Comparison of ENCODE assay signal across 19 cellular contexts in the genomic region with DNA sequence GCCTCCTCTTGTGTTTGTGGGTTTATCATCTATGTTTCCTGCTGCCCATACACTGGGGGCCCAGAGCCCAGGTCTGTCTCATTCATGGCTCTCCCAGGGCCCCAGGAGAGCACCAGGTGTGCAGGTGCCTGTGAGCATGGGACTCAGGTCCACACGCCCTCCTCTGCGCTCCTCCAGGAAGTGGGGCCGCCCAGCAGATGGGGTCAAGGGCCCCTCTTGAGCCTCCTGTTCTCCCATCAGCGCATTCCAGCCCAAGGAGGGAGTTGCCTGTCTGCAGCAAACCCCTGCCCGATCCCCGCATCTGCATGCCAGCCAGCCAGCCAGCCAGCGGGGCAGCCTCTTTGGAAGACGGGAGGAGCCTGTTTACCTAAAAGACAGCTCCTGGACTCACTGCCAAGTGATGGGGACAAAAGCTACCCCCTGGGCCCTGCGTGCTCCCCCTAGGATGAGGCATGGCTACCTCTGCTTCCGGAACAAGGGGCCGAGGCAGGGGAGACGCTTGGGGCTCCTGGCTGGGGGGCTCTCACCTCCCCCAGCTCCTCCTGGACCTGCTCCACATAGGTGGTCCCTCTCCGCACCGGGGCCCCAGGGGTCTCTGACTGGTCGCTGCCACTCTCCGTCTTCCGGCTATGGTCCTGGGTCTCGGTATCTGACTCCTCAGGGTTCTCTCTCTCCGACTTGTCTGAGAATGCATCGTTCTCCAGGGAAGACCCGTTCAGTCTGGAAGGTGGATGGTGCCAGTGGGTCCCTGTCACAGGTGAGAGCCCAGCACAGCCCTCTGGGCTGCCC. TPM values are rescaled to one million over a fixed set of nuclear protein-coding genes. Genes with fewer than 3 reads are reported as not detected.
DNase-seq lines count a peak whose midpoint lies in the region; ATAC-seq, FAIRE-seq and TF ChIP-seq lines count a peak whose summit lies in the region.
"Had no signal": no experiment of that assay in that cellular context is flagged by ENCODE, and none has a peak within 500 bp of the region (broad histone marks: within the 10 kb centered on the region; RNA-seq: fewer than 3 reads in every experiment).

No MANE protein-coding gene starts in this region.

- H3K9ac ChIP-seq in astrocyte (ENCODE audit: low read length): no peak overlapping the region

- no peaks in the 10 kb centered on the region for H3K79me2 ChIP-seq in astrocyte (ENCODE audit: insufficient read depth, low read length)

- H3K36me3 ChIP-seq in right atrium auricular region: peaks cover 14% of the 10 kb centered on the region
- peaks cover 2% of the 10 kb centered on the region for H3K36me3 ChIP-seq in astrocyte (ENCODE audit: insufficient read depth, low read length)
- peaks cover 11% of the 10 kb centered on the region for H3K36me3 ChIP-seq in upper lobe of right lung

- H3K27me3 Mint-ChIP-seq in astrocyte (ENCODE audit: low read depth, unreplicated experiment): peaks cover 3% of the 10 kb centered on the region
- H3K27me3 Mint-ChIP-seq: CD4-positive, alpha-beta memory T cell had no signal

- no peaks in the 10 kb centered on the region for H3K4me1 Mint-ChIP-seq in astrocyte (ENCODE audit: low read depth, unreplicated experiment)
- H3K4me1 Mint-ChIP-seq: CD4-positive, alpha-beta memory T cell; IgD-negative memory B cell; naive B cell had no signal

- no peak for FAIRE-seq in astrocyte (lab: Jason Lieb, UNC)

- H3K4me3 ChIP-seq in right atrium auricular region: no peak overlapping the region
- H3K4me3 ChIP-seq in astrocyte (ENCODE audit: insufficient read depth, low read depth, low read length): no peak overlapping the region
- no peak overlapping the region for H3K4me3 ChIP-seq in upper lobe of right lung
- H3K4me3 ChIP-seq: adrenal gland, smooth muscle cell had no signal

- intact Hi-C loops in Right ventricle myocardium inferior (cut with DNase I): no loop called here
- intact Hi-C loops in upper lobe of right lung (cut with DNase I): no loop called here
- intact Hi-C loops in left colon (cut with DNase I, micrococcal nuclease): no loop called here

- H4K20me1 ChIP-seq in astrocyte (ENCODE audit: insufficient read depth, low read length): no peaks in the 10 kb centered on the region

- no peaks in the 10 kb centered on the region for H3K9me3 ChIP-seq in right atrium auricular region
- H3K9me3 ChIP-seq in astrocyte (ENCODE audit: insufficient read depth, low read depth, low read length): no peaks in the 10 kb centered on the region
- H3K9me3 ChIP-seq in upper lobe of right lung: no peaks in the 10 kb centered on the region
- H3K9me3 ChIP-seq: adrenal gland had no signal

- H3K27me3 ChIP-seq in right atrium auricular region (no peaks in the 10 kb centered on the region), astrocyte (ENCODE audit: insufficient read depth, low read length) (no peaks in the 10 kb centered on the region), upper lobe of right lung (no peaks in the 10 kb centered on the region)
- H3K27me3 ChIP-seq: adrenal gland had no signal

- peak; percentile 68 for DNase-seq in Right ventricle myocardium inferior (ENCODE audit: missing footprints)
- DNase-seq in right atrium auricular region (ENCODE audit: low spot score): no peak
- DNase-seq in astrocyte (ENCODE audit: low read depth): no peak
- DNase-seq in mesenteric fat pad (ENCODE audit: low spot score): peak; percentile 82
- peak; percentile 48 for DNase-seq in upper lobe of right lung
- DNase-seq in left colon: no peak
- DNase-seq in COLO668 (lab: John Stamatoyannopoulos, UW; ENCODE audit: unreplicated experiment): no peak
- DNase-seq: CD4-positive, alpha-beta memory T cell; DMS79 treated with DMSO at 0.1 percent for 48 hours; effector memory CD4-positive, alpha-beta T cell; HCEC 1CT; naive B cell; NCI-H1694 treated with DMSO at 0.1 percent for 48 hours; stimulated activated CD4-positive, alpha-beta T cell treated with anti-CD3 and anti-CD28 coated beads, Interleukin-4, amount 100 ng/mL, for 24 hours; T1000 had no signal

- H3K27ac Mint-ChIP-seq in astrocyte (ENCODE audit: unreplicated experiment): peak overlapping the region; percentile 26
- H3K27ac Mint-ChIP-seq: IgD-negative memory B cell had no signal

- no peak overlapping the region for H2AFZ ChIP-seq in astrocyte (ENCODE audit: low read depth, low read length)

- H3K9me3 Mint-ChIP-seq in astrocyte (ENCODE audit: unreplicated experiment): no peaks in the 10 kb centered on the region
- H3K9me3 Mint-ChIP-seq: CD4-positive, alpha-beta memory T cell; IgD-negative memory B cell; naive B cell had no signal

- no peak overlapping the region for H3K4me3 Mint-ChIP-seq in astrocyte (ENCODE audit: unreplicated experiment)
- H3K4me3 Mint-ChIP-seq: CD4-positive, alpha-beta memory T cell; IgD-negative memory B cell; naive B cell had no signal

- no peak for ATAC-seq in Right ventricle myocardium inferior
- no peak for ATAC-seq in upper lobe of right lung
- ATAC-seq in left colon: no peak
- ATAC-seq in GM19351 (IDR thresholded peaks at IDR 0.05; ENCODE audit: unreplicated experiment): no peak

- no peak overlapping the region for H3K4me2 ChIP-seq in astrocyte (ENCODE audit: low read length)
- H3K4me2 ChIP-seq: smooth muscle cell had no signal

- no peaks in the 10 kb centered on the region for H3K4me1 ChIP-seq in right atrium auricular region
- H3K4me1 ChIP-seq in astrocyte (ENCODE audit: insufficient read depth, low read length): no peaks in the 10 kb centered on the region
- peaks cover 4% of the 10 kb centered on the region for H3K4me1 ChIP-seq in upper lobe of right lung
- H3K4me1 ChIP-seq: adrenal gland had no signal

- peaks cover 22% of the 10 kb centered on the region for H3K36me3 Mint-ChIP-seq in astrocyte (ENCODE audit: low read depth, unreplicated experiment)
- H3K36me3 Mint-ChIP-seq: CD4-positive, alpha-beta memory T cell; IgD-negative memory B cell; naive B cell had no signal

- H3K27ac ChIP-seq in right atrium auricular region: no peak overlapping the region
- no peak overlapping the region for H3K27ac ChIP-seq in astrocyte (ENCODE audit: low read depth, low read length)
- H3K27ac ChIP-seq in upper lobe of right lung: no peak overlapping the region
- H3K27ac ChIP-seq: adrenal gland had no signal

- TF ChIP-seq CTCF in right atrium auricular region (IDR thresholded peaks at IDR 0.05) (no peak), astrocyte (IDR thresholded peaks at IDR 0.05; ENCODE audit: insufficient read depth, low read depth, low read length) (no peak), upper lobe of right lung (IDR thresholded peaks at IDR 0.05) (no peak)

RNA-seq across cellular contexts. Expression of a gene that starts 49.7 kb away (rescaled TPM):
- total RNA-seq in Right ventricle myocardium inferior (17.2 TPM), right atrium auricular region (10 to 100 TPM; 12.2 to 15.3 TPM), astrocyte (123 and 149 TPM in 2 replicates), mesenteric fat pad (69.4 TPM), upper lobe of right lung (34.6 TPM), left colon (10 to 100 TPM; 43.2 to 56.2 TPM)

RNA-seq across cellular contexts. Expression of a gene that starts 58.2 kb away (rescaled TPM):
- total RNA-seq in Right ventricle myocardium inferior (18.4 TPM), right atrium auricular region (10 to 100 TPM; 11.1 to 17.8 TPM), astrocyte (29.0 and 34.2 TPM in 2 replicates), mesenteric fat pad (41.4 TPM), upper lobe of right lung (52.6 TPM), left colon (10 to 100 TPM; 36.8 to 48.7 TPM)

Comparison
In these comparisons a context has a peak if more than half of its experiments do, and no peak if none do; other contexts are left out.
1. DNase-seq: peak in Right ventricle myocardium inferior (single experiment), mesenteric fat pad (single experiment) and upper lobe of right lung (single experiment); none in right atrium auricular region (single experiment), astrocyte (single experiment), left colon (0 of 2) and COLO668 (single experiment).